1 cellular context compared by ENCODE assay signal in genomic region chr2:151289972-151290335, GRCh38.
TF ChIP-seq lines count a peak whose summit lies in the region.

No MANE protein-coding gene starts in this region.

TF ChIP-seq in GM12878, 131 proteins besides CTCF, POLR2A, EP300 and RAD21:
- TF ChIP-seq USF2 (IDR thresholded peaks at IDR 0.05; ENCODE audit: borderline replicate concordance, low read depth, low read length): no peak
- TF ChIP-seq JUNB (IDR thresholded peaks at IDR 0.05): peak; percentile 51; the same call in 1 of the 2 replicates
- no peak for TF ChIP-seq RCOR1 (conservative IDR thresholded peaks at IDR 0.05; ENCODE audit: low read depth, low read length)
- TF ChIP-seq NFIC (IDR thresholded peaks at IDR 0.05; ENCODE audit: low read depth, low read length): 0 out of 2 replicates have a peak, but pooled peaks have one; percentile 26
- 0 out of 2 replicates have a peak, but pooled peaks have one; percentile 16 for TF ChIP-seq SPI1 (IDR thresholded peaks at IDR 0.05; ENCODE audit: borderline replicate concordance, insufficient read depth, low read depth, low read length)
- no peak for TF ChIP-seq CBX5 (IDR thresholded peaks at IDR 0.05; ENCODE audit: low read depth)
- TF ChIP-seq NBN (IDR thresholded peaks at IDR 0.05): no peak
- TF ChIP-seq ASH2L (IDR thresholded peaks at IDR 0.05; ENCODE audit: borderline replicate concordance, low read depth): peak; percentile 4; the same call in 1 of the 2 replicates
- TF ChIP-seq ZBTB40 (IDR thresholded peaks at IDR 0.05; ENCODE audit: borderline replicate concordance): peak; percentile 28; the same call in 1 of the 2 replicates
- TF ChIP-seq HDAC2 (IDR thresholded peaks at IDR 0.05): no peak
- TF ChIP-seq FOXK2 (IDR thresholded peaks at IDR 0.05): peak; percentile 50
- TF ChIP-seq TAF1 (IDR thresholded peaks at IDR 0.05; ENCODE audit: borderline replicate concordance, low read depth, low read length): 0 out of 2 replicates have a peak, but pooled peaks have one; percentile 14
- TF ChIP-seq NFYA (IDR thresholded peaks at IDR 0.05; ENCODE audit: borderline replicate concordance, low read depth, low read length): no peak
- no peak for TF ChIP-seq REST (IDR thresholded peaks at IDR 0.05; ENCODE audit: low read depth, low read length)
- TF ChIP-seq FOXM1 (IDR thresholded peaks at IDR 0.05; ENCODE audit: low read depth, low read length): peak; percentile 9; the same call in 1 of the 2 replicates
- peak; percentile 86 for TF ChIP-seq MLLT1 (IDR thresholded peaks at IDR 0.05)
- peak; percentile 70; the same call in 1 of the 2 replicates for TF ChIP-seq PAX8 (IDR thresholded peaks at IDR 0.05)
- peak; percentile 43; the same call in 1 of the 2 replicates for TF ChIP-seq MTA2 (IDR thresholded peaks at IDR 0.05; ENCODE audit: low read depth)
- no peak for TF ChIP-seq IRF4 (IDR thresholded peaks at IDR 0.05; ENCODE audit: low read depth, low read length)
- TF ChIP-seq ZZZ3 (IDR thresholded peaks at IDR 0.05; ENCODE audit: control insufficient read depth, insufficient read length, low read depth): no peak
- TF ChIP-seq EED (IDR thresholded peaks at IDR 0.05; ENCODE audit: low read depth): no peak
- TF ChIP-seq BRCA1 (IDR thresholded peaks at IDR 0.05; ENCODE audit: low read depth, low read length): no peak
- TF ChIP-seq TCF12 (IDR thresholded peaks at IDR 0.05; ENCODE audit: low read depth, low read length): no peak
- TF ChIP-seq MTA3 (IDR thresholded peaks at IDR 0.05; ENCODE audit: borderline replicate concordance, low read length): 0 out of 2 replicates have a peak, but pooled peaks have one; percentile 24
- no peak for TF ChIP-seq NR2C1 (IDR thresholded peaks at IDR 0.05)
- no peak for TF ChIP-seq JUND (IDR thresholded peaks at IDR 0.05; ENCODE audit: low read depth, low read length)
- TF ChIP-seq ZNF217 (IDR thresholded peaks at IDR 0.05): peak; percentile 19; the same call in 1 of the 2 replicates
- peak; percentile 48; the same call in 1 of the 2 replicates for TF ChIP-seq PML (IDR thresholded peaks at IDR 0.05; ENCODE audit: low read length)
- no peak for TF ChIP-seq RELA (IDR thresholded peaks at IDR 0.05; ENCODE audit: borderline replicate concordance, partially characterized antibody)
- peak; percentile 56; the same call in 1 of the 2 replicates for TF ChIP-seq ATF2 (IDR thresholded peaks at IDR 0.05; ENCODE audit: low read length)
